In the genomic region with DNA sequence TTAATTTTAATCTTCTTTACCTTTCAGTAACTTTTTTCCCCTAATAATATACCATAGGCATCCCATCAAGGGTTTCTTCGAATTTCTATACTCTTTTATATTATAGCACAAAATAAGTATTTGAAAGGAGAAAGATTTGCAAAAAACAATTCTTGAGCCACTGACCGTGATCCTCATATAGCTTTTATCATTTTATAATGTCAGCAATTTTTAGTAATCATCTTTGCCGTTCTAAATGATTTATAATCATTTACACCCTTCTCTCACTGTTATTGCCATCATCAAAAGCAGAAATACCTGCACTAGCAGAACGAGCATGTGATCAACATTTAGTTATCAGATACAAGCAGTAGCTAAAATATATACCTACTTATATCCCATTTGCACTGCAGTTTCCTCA, we compare ENCODE assay signal across 11 cellular contexts. TPM values are rescaled to one million over a fixed set of nuclear protein-coding genes. Genes with fewer than 3 reads are reported as not detected.
"Had no signal": no experiment of that assay in that cellular context is flagged by ENCODE, and none has a peak within 500 bp of the region (broad histone marks: within the 10 kb centered on the region; RNA-seq: fewer than 3 reads in every experiment).

No MANE protein-coding gene starts in this region.

- H2AFZ ChIP-seq: GM23248, GM23338 had no signal

- H3K27ac ChIP-seq: GM23248 had no signal

- H3K9me3 ChIP-seq: HAP-1 had no signal

- H3K9ac ChIP-seq: GM23248 had no signal

- H3K4me1 ChIP-seq: HAP-1 had no signal

- H3K4me2 ChIP-seq: GM23338 had no signal

- ATAC-seq: GM23338, HCT116 had no signal

- H3K4me3 ChIP-seq: GM23248, GM23338, HAP-1 had no signal

- H3K36me3 ChIP-seq: HAP-1 had no signal

- DNase-seq: GM23248, GOT3, H7, H9, HCEC 1CT, HFFc6 had no signal

- FAIRE-seq: H1, H54 had no signal

RNA-seq across cellular contexts. Expression of gene PTPRQ, which starts 16.9 kb away (rescaled TPM):
- total RNA-seq: GM23338, H1, H9 had no signal
- polyA plus RNA-seq: GM23338, H1 had no signal
